In the genomic region with DNA sequence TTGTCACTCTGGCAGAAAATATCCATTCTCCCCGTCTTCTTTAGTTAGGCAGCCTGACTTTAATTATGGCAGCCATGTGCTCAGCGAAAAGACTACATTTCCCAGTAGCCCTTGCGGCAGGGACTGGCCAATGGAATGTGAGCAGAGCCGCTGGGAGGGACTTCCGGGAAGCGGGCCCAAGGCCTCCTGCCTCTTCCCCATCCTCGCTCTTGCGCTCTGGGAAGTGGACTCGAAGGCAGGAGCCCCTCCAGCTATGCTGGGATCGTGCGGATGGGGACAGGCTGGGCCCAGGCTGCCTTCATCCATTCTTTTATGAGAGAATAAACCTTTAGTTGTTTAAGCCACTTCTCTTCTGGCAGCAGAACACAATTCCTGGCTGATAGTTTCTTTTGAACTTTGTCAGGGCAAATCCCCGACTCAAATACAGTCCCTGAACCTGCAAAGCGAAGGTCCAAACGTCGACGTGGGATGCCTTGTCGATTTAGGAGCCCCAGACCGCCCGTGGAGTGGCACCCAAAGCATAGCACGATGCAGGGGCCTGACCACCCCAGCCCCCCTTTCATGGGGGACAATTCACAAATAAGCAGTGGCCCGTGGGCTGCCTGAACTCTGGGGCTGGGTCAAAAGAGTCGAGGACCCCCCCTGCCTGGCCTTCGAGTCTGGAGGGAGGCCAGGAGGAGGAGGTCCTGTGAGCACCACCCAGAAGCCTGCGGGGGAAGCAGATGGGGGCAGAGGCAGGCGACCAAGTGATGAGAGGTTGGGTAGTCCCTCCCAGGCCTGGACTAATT, we compare ENCODE assay signal across 8 cellular contexts. TPM values are rescaled to one million over a fixed set of nuclear protein-coding genes. Genes with fewer than 3 reads are reported as not detected.
DNase-seq lines count a peak whose midpoint lies in the region; ATAC-seq, FAIRE-seq and TF ChIP-seq lines count a peak whose summit lies in the region.

No MANE protein-coding gene starts in this region.

- WGBS in pancreas, 2 donors, result 68 to 69% methylated on average over 25 of the region's 25 CpGs

- no peak for TF ChIP-seq CTCF in pancreas (IDR thresholded peaks at IDR 0.05)
- TF ChIP-seq CTCF in tibial artery (IDR thresholded peaks at IDR 0.05), result no peak

- ATAC-seq in pancreas, result peak; percentile 76 to 96 (median 88)

- H3K4me1 ChIP-seq in pancreas (no peaks in the 10 kb centered on the region), tibial artery (peaks cover 0 to 5% (median 0%) of the 10 kb centered on the region in 4 donors)

- DNase-seq in EL, result peak; percentile 89
- DNase-seq in H54 (ENCODE audit: insufficient read length, low spot score), result peak; percentile 96
- DNase-seq in MG63, result peak; percentile 89
- DNase-seq in SHP77 treated with DMSO at 0.1 percent for 48 hours (lab: John Stamatoyannopoulos, UW), result peak; percentile 21
- DNase-seq in activated effector memory CD4-positive, alpha-beta T cell treated with anti-CD3 and anti-CD28 coated beads, Interleukin-2, amount 50 U/mL, for 16 hours, result peak; percentile 95
- peak; percentile 83 for DNase-seq in foreskin melanocyte
- peak; percentile 64 to 81 (median 69) for DNase-seq in pancreas
- peak; percentile 89 to 90 for DNase-seq in tibial artery

- H3K9me3 ChIP-seq in MG63 (no peaks in the 10 kb centered on the region), pancreas (no peaks in the 10 kb centered on the region), tibial artery (no peaks in the 10 kb centered on the region)

- TF ChIP-seq POLR2A in H54 (IDR thresholded peaks at IDR 0.05; ENCODE audit: low read depth, low read length), result no peak

- intact Hi-C loops in pancreas (cut with DNase I) (loop anchor here in 2 of 3 donors (5.0 to 10.0 kb wide), 3 partner anchors 120 to 230 kb away; no protein-coding TSS in a partner anchor), tibial artery (cut with DNase I; ENCODE audit: low total_unique reads) (loop anchor here (10.0 kb wide), 1 partner anchor 780 kb away; no protein-coding TSS in a partner anchor)

- H3K27ac ChIP-seq in pancreas (no peak overlapping the region), tibial artery (peak overlapping the region in 1 of 2 donors; percentile 28)

- H3K27me3 ChIP-seq in MG63, result no peaks in the 10 kb centered on the region
- no peaks in the 10 kb centered on the region for H3K27me3 ChIP-seq in pancreas
- H3K27me3 ChIP-seq in tibial artery, result no peaks in the 10 kb centered on the region

- FAIRE-seq in H54 (lab: Jason Lieb, UNC), result peak; percentile 57
- FAIRE-seq in pancreas (lab: Jason Lieb, UNC), result peak; percentile 26

- H3K4me3 ChIP-seq in MG63 (no peak overlapping the region), pancreas (no peak overlapping the region), tibial artery (no peak overlapping the region)

- H3K36me3 ChIP-seq in MG63 (no peaks in the 10 kb centered on the region), pancreas (no peaks in the 10 kb centered on the region), tibial artery (no peaks in the 10 kb centered on the region)

RNA-seq across cellular contexts. Expression of a gene that starts 15.6 kb away (rescaled TPM):
- not detected in 2 replicates for total RNA-seq in MG63 (2014; rRNA removed; shearing (Covaris generic); ENCODE audit: low replicate concordance)
- total RNA-seq in pancreas, result not detected
- not detected for polyA plus RNA-seq in pancreas

Comparison
In these comparisons a context has a peak if more than half of its experiments do, and no peak if none do; other contexts are left out.
1. DNase-seq: peak in every context shown above with its lines; median percentile 96 in H54; 95 in activated effector memory CD4-positive, alpha-beta T cell treated with anti-CD3 and anti-CD28 coated beads, Interleukin-2, amount 50 U/mL, for 16 hours; 90 in tibial artery; 89 in EL; 89 in MG63; 83 in foreskin melanocyte; 69 in pancreas; 21 in SHP77 treated with DMSO at 0.1 percent for 48 hours.